ENCODE assay signal across 8 cellular contexts in the genomic region with DNA sequence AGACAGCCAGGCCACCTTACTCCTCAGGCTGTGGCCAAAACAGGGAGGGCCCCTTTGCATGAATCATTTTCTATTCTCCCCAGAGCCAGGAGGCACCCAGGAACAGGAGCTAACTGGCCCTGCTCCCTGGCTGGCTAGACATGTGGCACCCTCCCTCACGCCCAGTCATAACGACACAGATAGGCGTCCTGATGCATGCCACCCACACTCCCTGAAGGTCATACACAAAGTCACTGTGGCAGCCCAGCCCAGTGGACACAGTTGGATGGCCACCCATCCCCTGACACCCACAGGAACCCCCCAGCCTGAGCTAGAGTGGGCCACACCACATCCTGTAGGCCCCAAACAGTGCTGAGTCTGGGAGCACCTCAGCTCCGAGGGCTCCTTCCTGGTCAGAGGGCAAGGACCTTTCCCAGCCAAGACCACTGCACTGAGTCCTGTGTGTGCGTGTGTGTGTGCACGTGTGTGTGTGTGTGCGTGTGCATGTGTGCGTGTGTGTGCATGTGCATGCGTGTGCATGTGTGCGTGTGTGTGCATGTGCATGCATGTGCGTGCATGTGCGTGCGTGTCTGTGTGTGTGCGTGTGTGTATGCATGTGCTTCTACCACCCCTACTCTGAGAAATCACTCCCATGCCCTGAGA. TPM values are rescaled to one million over a fixed set of nuclear protein-coding genes. Genes with fewer than 3 reads are reported as not detected.
DNase-seq lines count a peak whose midpoint lies in the region; ATAC-seq, FAIRE-seq and TF ChIP-seq lines count a peak whose summit lies in the region.
"Had no signal": no experiment of that assay in that cellular context is flagged by ENCODE, and none has a peak within 500 bp of the region (broad histone marks: within the 10 kb centered on the region; RNA-seq: fewer than 3 reads in every experiment).

No MANE protein-coding gene starts in this region.

- peak overlapping the region; percentile 5 to 82 (median 65) for H3K9ac ChIP-seq in skeletal muscle tissue (ENCODE audit: low read depth in 1 of 3, low read length in 3 of 3)

- H3K27ac ChIP-seq in breast epithelium (peak overlapping the region; percentile 94), skeletal muscle tissue (ENCODE audit: low read depth, low read length) (peak overlapping the region; percentile 95)

- intact Hi-C loops in breast epithelium (cut with DNase I; ENCODE audit: low total_unique reads): no loop called here

- no peak for TF ChIP-seq POLR2A in breast epithelium (IDR thresholded peaks at IDR 0.05)

- H3K4me3 ChIP-seq in breast epithelium: no peak overlapping the region
- H3K4me3 ChIP-seq in skeletal muscle tissue (ENCODE audit: low read length in 3 of 3): peak overlapping the region; percentile 20 to 61 (median 53)

- no peak for DNase-seq in GM19239 (ENCODE audit: insufficient read length, low spot score)
- DNase-seq in breast epithelium (ENCODE audit: low spot score in 2 of 2): no peak
- DNase-seq in Kasumi-1 (lab: John Stamatoyannopoulos, UW): no peak
- no peak for DNase-seq in GOT3 (lab: John Stamatoyannopoulos, UW)
- DNase-seq in DMS153 (lab: John Stamatoyannopoulos, UW): no peak

- no peaks in the 10 kb centered on the region for H3K27me3 ChIP-seq in breast epithelium
- H3K27me3 ChIP-seq in skeletal muscle tissue (ENCODE audit: control insufficient read depth in 3 of 3, insufficient read depth in 3 of 3, low read length in 3 of 3): no peaks in the 10 kb centered on the region

- no peaks in the 10 kb centered on the region for H3K36me3 ChIP-seq in breast epithelium
- no peaks in the 10 kb centered on the region for H3K36me3 ChIP-seq in skeletal muscle tissue (ENCODE audit: control insufficient read depth in 3 of 3, insufficient read depth in 3 of 3, low read length in 3 of 3)

- H3K9me3 ChIP-seq in breast epithelium (no peaks in the 10 kb centered on the region), skeletal muscle tissue (ENCODE audit: control insufficient read depth in 3 of 3, low read length in 3 of 3) (no peaks in the 10 kb centered on the region)

- TF ChIP-seq CTCF in breast epithelium (IDR thresholded peaks at IDR 0.05): no peak

- H3K4me1 ChIP-seq in breast epithelium: peaks cover 8 to 34% of the 10 kb centered on the region in 2 donors
- peaks cover 89 to 95% (median 90%) of the 10 kb centered on the region in 3 donors for H3K4me1 ChIP-seq in skeletal muscle tissue (ENCODE audit: control insufficient read depth in 3 of 3, insufficient read depth in 3 of 3, low read length in 3 of 3)

- peak; percentile 67 for FAIRE-seq in GM19239 (lab: Jason Lieb, UNC)

- peak; percentile 52 for ATAC-seq in HG03045 (IDR thresholded peaks at IDR 0.05; ENCODE audit: unreplicated experiment)

RNA-seq across cellular contexts. Expression of a gene that starts 21.6 kb away (rescaled TPM):
- total RNA-seq in breast epithelium (10 to 100 TPM; 15.7 to 20.6 (median 18.4) TPM), skeletal muscle tissue (7.8 TPM)

RNA-seq across cellular contexts. Expression of a gene that starts 33.4 kb away (rescaled TPM):
- total RNA-seq in breast epithelium: 1 to 10 TPM in 1 of 3 donors, not detected in 2; 3.2 TPM
- 0.52 TPM for total RNA-seq in skeletal muscle tissue
- total RNA-seq: fibroblast of villous mesenchyme had no signal

Comparison
In these comparisons a context has a peak if more than half of its experiments do, and no peak if none do; other contexts are left out.
1. H3K4me3 ChIP-seq: peak in skeletal muscle tissue (3 of 3); none in breast epithelium (0 of 3).